Comparison of ENCODE assay signal across 15 cellular contexts in the genomic region with DNA sequence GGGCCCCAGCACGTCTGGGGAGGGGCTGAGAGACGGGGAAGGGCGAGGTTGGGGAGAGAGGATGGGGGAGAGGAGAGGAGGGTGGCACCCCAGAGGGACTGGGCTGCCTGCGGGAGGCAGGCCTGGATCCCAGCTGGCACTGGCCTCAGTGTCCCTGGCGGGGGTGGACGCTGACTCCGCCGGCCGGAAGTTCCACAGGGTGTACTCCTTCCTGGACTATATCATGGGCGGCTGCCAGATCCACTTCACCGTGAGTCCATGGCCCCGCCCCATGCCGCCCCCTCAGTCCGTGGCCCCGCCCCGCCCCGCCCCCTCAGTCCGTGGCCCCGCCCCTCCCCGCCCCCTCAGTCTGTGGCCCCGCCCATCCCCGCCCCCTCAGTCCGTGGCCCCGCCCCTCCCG. TPM values are rescaled to one million over a fixed set of nuclear protein-coding genes. Genes with fewer than 3 reads are reported as not detected.
DNase-seq lines count a peak whose midpoint lies in the region; ATAC-seq, FAIRE-seq and TF ChIP-seq lines count a peak whose summit lies in the region.
"Had no signal": no experiment of that assay in that cellular context is flagged by ENCODE, and none has a peak within 500 bp of the region (broad histone marks: within the 10 kb centered on the region; RNA-seq: fewer than 3 reads in every experiment).

No MANE protein-coding gene starts in this region.

- ATAC-seq in activated naive CD8-positive, alpha-beta T cell treated with anti-CD3 and anti-CD28 coated beads, Interleukin-2, amount 10 ng/mL, durations not matched to agents 7 days and 5 days (ENCODE audit: low read depth): no peak
- ATAC-seq in RWPE2 (ENCODE audit: low read depth): 0 out of 3 replicates have a peak, but pooled peaks have one; percentile 6
- no peak for ATAC-seq in HG02970 (IDR thresholded peaks at IDR 0.05; ENCODE audit: low FRiP score, unreplicated experiment)
- ATAC-seq: activated CD8-positive, alpha-beta memory T cell treated with anti-CD3 and anti-CD28 coated beads, Interleukin-2, amount 10 ng/mL, durations not matched to agents 7 days and 5 days had no signal

- H3K9me3 ChIP-seq in RWPE2 (ENCODE audit: severe bottlenecking): no peaks in the 10 kb centered on the region
- H3K9me3 ChIP-seq: BLaER1, esophagus squamous epithelium had no signal

- FAIRE-seq in urothelium cell line (lab: Jason Lieb, UNC): no peak
- FAIRE-seq: H1 had no signal

- peak overlapping the region; percentile 12 for H3K27ac ChIP-seq in RWPE2 (ENCODE audit: poor library complexity, severe bottlenecking)
- H3K27ac ChIP-seq: BLaER1, esophagus squamous epithelium had no signal

- H3K4me1 Mint-ChIP-seq in activated naive CD8-positive, alpha-beta T cell treated with anti-CD3 and anti-CD28 coated beads, Interleukin-2, amount 10 ng/mL, durations not matched to agents 7 days and 5 days: no peaks in the 10 kb centered on the region
- no peaks in the 10 kb centered on the region for H3K4me1 Mint-ChIP-seq in activated naive CD8-positive, alpha-beta T cell treated with anti-CD3 and anti-CD28 coated beads for 36 hours
- H3K4me1 Mint-ChIP-seq: activated CD8-positive, alpha-beta memory T cell treated with anti-CD3 and anti-CD28 coated beads, Interleukin-2, amount 10 ng/mL, durations not matched to agents 7 days and 5 days had no signal

- DNase-seq in activated naive CD8-positive, alpha-beta T cell treated with anti-CD3 and anti-CD28 coated beads, Interleukin-2, amount 10 ng/mL, durations not matched to agents 7 days and 5 days: peak; percentile 34
- no peak for DNase-seq in activated naive CD8-positive, alpha-beta T cell treated with anti-CD3 and anti-CD28 coated beads for 36 hours
- DNase-seq in RWPE2 (ENCODE audit: low spot score) (peak; percentile 74), fibroblast of the aortic adventitia (ENCODE audit: low read depth) (peak; percentile 54), urothelium cell line (ENCODE audit: low spot score) (peak; percentile 74), UCSD-AML1 (lab: John Stamatoyannopoulos, UW; ENCODE audit: unreplicated experiment) (no peak), NCI-H146 treated with DMSO at 0.1 percent for 48 hours (lab: John Stamatoyannopoulos, UW; ENCODE audit: unreplicated experiment) (no peak)
- DNase-seq: activated CD8-positive, alpha-beta memory T cell treated with anti-CD3 and anti-CD28 coated beads, Interleukin-2, amount 10 ng/mL, durations not matched to agents 7 days and 5 days; esophagus squamous epithelium; NCI-H1694; NCI-H69; trophoblast cell had no signal

- H3K9me3 Mint-ChIP-seq in activated naive CD8-positive, alpha-beta T cell treated with anti-CD3 and anti-CD28 coated beads, Interleukin-2, amount 10 ng/mL, durations not matched to agents 7 days and 5 days: no peaks in the 10 kb centered on the region
- H3K9me3 Mint-ChIP-seq in activated naive CD8-positive, alpha-beta T cell treated with anti-CD3 and anti-CD28 coated beads for 36 hours: no peaks in the 10 kb centered on the region

- TF ChIP-seq CTCF in RWPE2 (IDR thresholded peaks at IDR 0.05; ENCODE audit: poor library complexity, severe bottlenecking) (no peak), fibroblast of the aortic adventitia (IDR thresholded peaks at IDR 0.05; ENCODE audit: insufficient read depth, low read length) (no peak)

- no peak overlapping the region for H3K27ac Mint-ChIP-seq in activated naive CD8-positive, alpha-beta T cell treated with anti-CD3 and anti-CD28 coated beads, Interleukin-2, amount 10 ng/mL, durations not matched to agents 7 days and 5 days
- H3K27ac Mint-ChIP-seq in activated naive CD8-positive, alpha-beta T cell treated with anti-CD3 and anti-CD28 coated beads for 36 hours: no peak overlapping the region
- H3K27ac Mint-ChIP-seq: activated CD8-positive, alpha-beta memory T cell treated with anti-CD3 and anti-CD28 coated beads, Interleukin-2, amount 10 ng/mL, durations not matched to agents 7 days and 5 days had no signal

- H3K4me3 Mint-ChIP-seq in activated naive CD8-positive, alpha-beta T cell treated with anti-CD3 and anti-CD28 coated beads, Interleukin-2, amount 10 ng/mL, durations not matched to agents 7 days and 5 days: no peak overlapping the region
- H3K4me3 Mint-ChIP-seq in activated naive CD8-positive, alpha-beta T cell treated with anti-CD3 and anti-CD28 coated beads for 36 hours: no peak overlapping the region
- H3K4me3 Mint-ChIP-seq: activated CD8-positive, alpha-beta memory T cell treated with anti-CD3 and anti-CD28 coated beads, Interleukin-2, amount 10 ng/mL, durations not matched to agents 7 days and 5 days had no signal

- H3K27me3 Mint-ChIP-seq in activated naive CD8-positive, alpha-beta T cell treated with anti-CD3 and anti-CD28 coated beads, Interleukin-2, amount 10 ng/mL, durations not matched to agents 7 days and 5 days: no peaks in the 10 kb centered on the region
- no peaks in the 10 kb centered on the region for H3K27me3 Mint-ChIP-seq in activated naive CD8-positive, alpha-beta T cell treated with anti-CD3 and anti-CD28 coated beads for 36 hours
- H3K27me3 Mint-ChIP-seq: activated CD8-positive, alpha-beta memory T cell treated with anti-CD3 and anti-CD28 coated beads, Interleukin-2, amount 10 ng/mL, durations not matched to agents 7 days and 5 days had no signal

- no peak overlapping the region for H3K4me3 ChIP-seq in RWPE2 (ENCODE audit: severe bottlenecking)
- no peak overlapping the region for H3K4me3 ChIP-seq in fibroblast of the aortic adventitia (ENCODE audit: low read depth, low read length)
- H3K4me3 ChIP-seq: BLaER1, esophagus squamous epithelium had no signal

- H3K36me3 Mint-ChIP-seq in activated naive CD8-positive, alpha-beta T cell treated with anti-CD3 and anti-CD28 coated beads, Interleukin-2, amount 10 ng/mL, durations not matched to agents 7 days and 5 days: no peaks in the 10 kb centered on the region
- no peaks in the 10 kb centered on the region for H3K36me3 Mint-ChIP-seq in activated naive CD8-positive, alpha-beta T cell treated with anti-CD3 and anti-CD28 coated beads for 36 hours
- H3K36me3 Mint-ChIP-seq: activated CD8-positive, alpha-beta memory T cell treated with anti-CD3 and anti-CD28 coated beads, Interleukin-2, amount 10 ng/mL, durations not matched to agents 7 days and 5 days had no signal

- no peaks in the 10 kb centered on the region for H3K27me3 ChIP-seq in RWPE2 (ENCODE audit: insufficient read depth, poor library complexity, severe bottlenecking)
- H3K27me3 ChIP-seq: BLaER1, esophagus squamous epithelium had no signal

- POLR2A ChIA-PET in activated naive CD8-positive, alpha-beta T cell treated with anti-CD3 and anti-CD28 coated beads, Interleukin-2, amount 10 ng/mL, durations not matched to agents 7 days and 5 days (lab: Charles Lee): no interaction called here

- H3K36me3 ChIP-seq in RWPE2 (ENCODE audit: low read depth): peaks cover 4% of the 10 kb centered on the region; the same call in 1 of the 2 replicates
- H3K36me3 ChIP-seq: esophagus squamous epithelium had no signal

- peaks cover 12% of the 10 kb centered on the region for H3K4me1 ChIP-seq in RWPE2 (ENCODE audit: insufficient read depth, poor library complexity, severe bottlenecking)

RNA-seq across cellular contexts. Expression of a gene that starts 11.3 kb away (rescaled TPM):
- total RNA-seq in activated naive CD8-positive, alpha-beta T cell treated with anti-CD3 and anti-CD28 coated beads, Interleukin-2, amount 10 ng/mL, durations not matched to agents 7 days and 5 days: 1 to 10 TPM; 3.9 to 4.3 TPM
- 1 to 10 TPM; 5.7 to 6.0 TPM for total RNA-seq in activated naive CD8-positive, alpha-beta T cell treated with anti-CD3 and anti-CD28 coated beads for 36 hours
- 0.65 and 13.1 TPM in 2 replicates for total RNA-seq in fibroblast of the aortic adventitia (ENCODE audit: low replicate concordance)

RNA-seq across cellular contexts. Expression of a gene that starts 26.4 kb away (rescaled TPM):
- total RNA-seq in activated naive CD8-positive, alpha-beta T cell treated with anti-CD3 and anti-CD28 coated beads, Interleukin-2, amount 10 ng/mL, durations not matched to agents 7 days and 5 days: 1,000 to 10,000 TPM; 2,631 to 2,711 TPM
- total RNA-seq in activated naive CD8-positive, alpha-beta T cell treated with anti-CD3 and anti-CD28 coated beads for 36 hours: 1,000 to 10,000 TPM; 2,814 to 2,845 TPM
- 3,215 and 3,366 TPM in 2 replicates for total RNA-seq in fibroblast of the aortic adventitia (ENCODE audit: low replicate concordance)

RNA-seq across cellular contexts. Expression of a gene that starts 26.6 kb away (rescaled TPM):
- total RNA-seq in activated naive CD8-positive, alpha-beta T cell treated with anti-CD3 and anti-CD28 coated beads, Interleukin-2, amount 10 ng/mL, durations not matched to agents 7 days and 5 days: not detected
- total RNA-seq in activated naive CD8-positive, alpha-beta T cell treated with anti-CD3 and anti-CD28 coated beads for 36 hours: under 1 TPM in 1 of 2 experiments, not detected in 1; 0.16 TPM
- total RNA-seq in fibroblast of the aortic adventitia (ENCODE audit: low replicate concordance): not detected in 2 replicates
- total RNA-seq: activated CD8-positive, alpha-beta memory T cell treated with anti-CD3 and anti-CD28 coated beads, Interleukin-2, amount 10 ng/mL, durations not matched to agents 7 days and 5 days had no signal

Comparison
In these comparisons a context has a peak if more than half of its experiments do, and no peak if none do; other contexts are left out.
1. DNase-seq: peak in activated naive CD8-positive, alpha-beta T cell treated with anti-CD3 and anti-CD28 coated beads, Interleukin-2, amount 10 ng/mL, durations not matched to agents 7 days and 5 days (single experiment), RWPE2 (single experiment), fibroblast of the aortic adventitia (single experiment) and urothelium cell line (single experiment); none in activated naive CD8-positive, alpha-beta T cell treated with anti-CD3 and anti-CD28 coated beads for 36 hours (single experiment), UCSD-AML1 (single experiment) and NCI-H146 treated with DMSO at 0.1 percent for 48 hours (single experiment).